8 cellular contexts compared by ENCODE assay signal in the genomic region with DNA sequence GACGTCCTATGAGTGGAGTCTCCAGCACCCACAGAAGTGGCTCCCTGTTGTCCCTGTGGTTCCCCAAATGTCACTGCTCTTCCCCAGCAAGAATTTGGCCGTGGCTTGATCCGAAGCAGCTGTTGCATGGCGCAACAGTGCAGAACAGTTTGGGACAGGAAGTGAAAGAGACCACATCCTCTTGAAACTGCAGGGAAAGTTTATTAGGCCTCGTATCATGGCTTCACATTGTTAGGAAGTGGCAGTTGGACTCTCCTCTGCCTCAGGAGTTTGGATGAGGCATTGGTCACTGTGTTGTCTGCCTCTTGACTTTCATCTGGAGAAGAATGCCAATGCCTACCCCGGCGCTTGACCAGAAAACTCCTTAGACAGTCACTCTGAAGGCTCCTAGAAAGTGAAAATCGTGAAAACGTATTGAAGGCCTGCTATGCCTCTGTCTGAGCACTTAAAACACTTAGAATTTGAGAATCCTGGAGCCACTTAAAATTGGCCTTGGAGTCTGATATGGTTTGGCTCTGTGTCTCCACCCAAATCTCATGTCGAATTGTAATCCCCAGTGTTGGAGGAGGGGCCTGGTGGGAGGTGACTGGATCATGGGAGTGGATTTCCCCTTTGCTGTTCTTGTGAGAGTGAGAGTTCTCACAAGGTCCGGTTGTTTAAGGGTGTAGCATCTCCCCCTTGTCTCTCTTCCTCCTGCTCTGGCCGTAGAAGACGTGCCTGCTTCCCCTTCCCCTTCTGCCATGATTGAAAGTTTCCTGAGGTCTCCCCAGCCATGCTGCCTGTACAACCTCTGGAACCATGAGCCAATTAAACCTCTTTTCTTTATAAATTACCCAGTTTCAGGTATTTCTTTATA.
DNase-seq lines count a peak whose midpoint lies in the region; ATAC-seq lines count a peak whose summit lies in the region.

No MANE protein-coding gene starts in this region.

- peak; percentile 28 for DNase-seq in activated CD4-positive, alpha-beta T cell treated with anti-CD3 and anti-CD28 coated beads for 36 hours
- DNase-seq in activated CD4-positive, alpha-beta T cell treated with anti-CD3 and anti-CD28 coated beads for 4 hours, result no peak
- DNase-seq in SKM-1 treated with dmso at 0.1 percent for 144 hours (lab: John Stamatoyannopoulos, UW; ENCODE audit: unreplicated experiment), result peak; percentile 92
- no peak for DNase-seq in left lobe of liver (ENCODE audit: low spot score)
- DNase-seq in effector CD4-positive, alpha-beta T cell, result no peak
- DNase-seq in middle frontal gyrus (ENCODE audit: extremely low spot score, low spot score), result no peak
- DNase-seq in NCI-H446 treated with DMSO at 0.1 percent for 48 hours (lab: John Stamatoyannopoulos, UW), result no peak

- H3K27ac Mint-ChIP-seq in activated CD4-positive, alpha-beta T cell treated with anti-CD3 and anti-CD28 coated beads for 36 hours, result peak overlapping the region; percentile 83

- POLR2A ChIA-PET in activated CD4-positive, alpha-beta T cell treated with anti-CD3 and anti-CD28 coated beads for 36 hours (lab: Charles Lee), result no interaction called here

- intact Hi-C loops in activated CD4-positive, alpha-beta T cell treated with anti-CD3 and anti-CD28 coated beads for 36 hours (cut with DNase I, micrococcal nuclease), result no loop called here

- no peak overlapping the region for H3K4me3 Mint-ChIP-seq in activated CD4-positive, alpha-beta T cell treated with anti-CD3 and anti-CD28 coated beads for 36 hours

- no peaks in the 10 kb centered on the region for H3K27me3 Mint-ChIP-seq in activated CD4-positive, alpha-beta T cell treated with anti-CD3 and anti-CD28 coated beads for 36 hours

- peaks cover 23% of the 10 kb centered on the region for H3K4me1 Mint-ChIP-seq in activated CD4-positive, alpha-beta T cell treated with anti-CD3 and anti-CD28 coated beads for 36 hours

- H3K9me3 Mint-ChIP-seq in activated CD4-positive, alpha-beta T cell treated with anti-CD3 and anti-CD28 coated beads for 36 hours (ENCODE audit: low read depth), result no peaks in the 10 kb centered on the region

- CTCF ChIA-PET in activated CD4-positive, alpha-beta T cell treated with anti-CD3 and anti-CD28 coated beads for 36 hours (lab: Charles Lee), result no interaction called here

- H3K36me3 Mint-ChIP-seq in activated CD4-positive, alpha-beta T cell treated with anti-CD3 and anti-CD28 coated beads for 36 hours (ENCODE audit: low read depth), result peaks cover 5% of the 10 kb centered on the region

- peak; percentile 80 for ATAC-seq in activated CD4-positive, alpha-beta T cell treated with anti-CD3 and anti-CD28 coated beads for 36 hours
- peak; percentile 89 for ATAC-seq in HG02973 (IDR thresholded peaks at IDR 0.05; ENCODE audit: unreplicated experiment)
- ATAC-seq in left lobe of liver, result peak; percentile 48

Comparison
In these comparisons a context has a peak if more than half of its experiments do, and no peak if none do; other contexts are left out.
1. DNase-seq: peak in activated CD4-positive, alpha-beta T cell treated with anti-CD3 and anti-CD28 coated beads for 36 hours (single experiment) and SKM-1 treated with dmso at 0.1 percent for 144 hours (single experiment); none in activated CD4-positive, alpha-beta T cell treated with anti-CD3 and anti-CD28 coated beads for 4 hours (0 of 2), left lobe of liver (single experiment), effector CD4-positive, alpha-beta T cell (single experiment), middle frontal gyrus (single experiment) and NCI-H446 treated with DMSO at 0.1 percent for 48 hours (single experiment).
2. Peak in every context shown above with its lines, with median percentiles within 50 percentile points of each other: ATAC-seq.